Comparison of ENCODE assay signal across 21 cellular contexts in the genomic region with DNA sequence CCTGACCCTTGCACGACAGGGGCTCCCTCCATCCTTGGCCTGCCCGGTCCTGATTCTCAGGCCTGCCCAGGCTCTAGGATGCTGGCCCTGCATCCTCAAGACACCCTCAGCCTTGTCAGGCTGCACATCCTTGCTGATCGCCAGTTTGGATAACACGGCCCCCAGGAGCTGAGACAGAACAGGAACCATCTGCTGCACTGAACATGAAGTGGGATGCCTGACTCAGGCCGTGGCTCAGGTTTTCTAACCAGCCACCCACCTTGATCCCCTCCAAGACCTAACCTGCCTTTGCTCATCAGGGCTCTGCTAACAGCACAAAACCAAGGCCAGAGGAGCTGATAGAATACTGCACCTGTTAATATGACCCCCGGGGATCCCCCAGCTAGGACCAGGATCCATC.
"Had no signal": no experiment of that assay in that cellular context is flagged by ENCODE, and none has a peak within 500 bp of the region (broad histone marks: within the 10 kb centered on the region; RNA-seq: fewer than 3 reads in every experiment).

No MANE protein-coding gene starts in this region.

- H3K9me3 Mint-ChIP-seq: natural killer cell; stimulated activated effector memory CD8-positive, alpha-beta T cell treated with anti-CD3 and anti-CD28 coated beads, Interleukin-12 subunit alpha, Interleukin-12 subunit beta, amount 100 ng/mL, for 72 hours; stimulated activated naive CD8-positive, alpha-beta T cell treated with anti-CD3 and anti-CD28 coated beads, Interleukin-15, amount 100 ng/mL, for 72 hours had no signal

- DNase-seq: cortex of kidney; effector CD8-positive, alpha-beta T cell; hippocampal formation; left colon; left ventricle myocardium superior; natural killer cell; retina; right lobe of liver; stimulated activated CD4-positive, alpha-beta T cell treated with anti-CD3 and anti-CD28 coated beads, Interleukin-4, amount 100 ng/mL, for 1 hour; stimulated activated CD8-positive, alpha-beta memory T cell treated with anti-CD3 and anti-CD28 coated beads, Interleukin-4, amount 100 ng/mL, for 48 hours; stimulated activated naive CD8-positive, alpha-beta T cell treated with anti-CD3 and anti-CD28 coated beads, Interleukin-15, amount 100 ng/mL, for 72 hours; transverse colon had no signal

- ATAC-seq: esophagus mucosa; heart left ventricle; left colon; left ventricle myocardium superior; mucosa of descending colon; natural killer cell; psoas muscle; stimulated activated effector memory CD8-positive, alpha-beta T cell treated with anti-CD3 and anti-CD28 coated beads, Interleukin-12 subunit alpha, Interleukin-12 subunit beta, amount 100 ng/mL, for 72 hours; stimulated activated naive CD8-positive, alpha-beta T cell treated with anti-CD3 and anti-CD28 coated beads, Interleukin-15, amount 100 ng/mL, for 72 hours had no signal

- H3K4me3 Mint-ChIP-seq: natural killer cell; stimulated activated effector memory CD8-positive, alpha-beta T cell treated with anti-CD3 and anti-CD28 coated beads, Interleukin-12 subunit alpha, Interleukin-12 subunit beta, amount 100 ng/mL, for 72 hours; stimulated activated naive CD8-positive, alpha-beta T cell treated with anti-CD3 and anti-CD28 coated beads, Interleukin-15, amount 100 ng/mL, for 72 hours had no signal

- H3K27ac ChIP-seq: heart left ventricle, psoas muscle, right lobe of liver, thoracic aorta, transverse colon had no signal

- H3K9me3 ChIP-seq: heart left ventricle, mucosa of descending colon, psoas muscle, right lobe of liver, thoracic aorta, transverse colon had no signal

- H3K4me1 ChIP-seq: psoas muscle, right lobe of liver, transverse colon had no signal

- H3K27me3 Mint-ChIP-seq: stimulated activated naive CD8-positive, alpha-beta T cell treated with anti-CD3 and anti-CD28 coated beads, Interleukin-15, amount 100 ng/mL, for 72 hours had no signal

- H3K4me3 ChIP-seq: dorsolateral prefrontal cortex, heart left ventricle, lung, mucosa of descending colon, psoas muscle, right lobe of liver, thoracic aorta, transverse colon had no signal

- H3K36me3 Mint-ChIP-seq: natural killer cell had no signal

- H3K27me3 ChIP-seq: dorsolateral prefrontal cortex, heart left ventricle, right lobe of liver, transverse colon had no signal

- FAIRE-seq: frontal cortex had no signal

- H3K27ac Mint-ChIP-seq: natural killer cell had no signal
